ENCODE assay signal across 17 cellular contexts in genomic region chr7:21353388-21353780, GRCh38.
DNase-seq lines count a peak whose midpoint lies in the region; ATAC-seq and TF ChIP-seq lines count a peak whose summit lies in the region.
"Had no signal": no experiment of that assay in that cellular context is flagged by ENCODE, and none has a peak within 500 bp of the region (broad histone marks: within the 10 kb centered on the region; RNA-seq: fewer than 3 reads in every experiment).

No MANE protein-coding gene starts in this region.

- intact Hi-C loops in spleen (cut with DNase I; ENCODE audit: low total_unique reads) = no loop called here

- H2AFZ ChIP-seq in MM.1S (ENCODE audit: low read length) = no peak overlapping the region

- POLR2A ChIA-PET in activated naive CD8-positive, alpha-beta T cell treated with anti-CD3 and anti-CD28 coated beads, Interleukin-2, amount 10 ng/mL, durations not matched to agents 7 days and 5 days (lab: Charles Lee) = interaction anchor here (0.8 to 6.2 kb wide), 12 partner anchors 9 to 91 kb away, joined by 3 to 57 read pairs (median 4); partner anchors contain the start of gene SP4

- H3F3A ChIP-seq in MM.1S (ENCODE audit: insufficient read depth, low read length) = peaks cover 29% of the 10 kb centered on the region

- 60 to 74% (median 67%) methylated on average over 4 of the region's 4 CpGs for WGBS in spleen, 5 donors

- H3K9me3 ChIP-seq in MM.1S (replicated peaks; ENCODE audit: insufficient read depth, low read length) = no peaks in the 10 kb centered on the region
- H3K9me3 ChIP-seq in spleen = no peaks in the 10 kb centered on the region
- H3K9me3 ChIP-seq: Caco-2, left lung, uterus had no signal

- TF ChIP-seq POLR2A in spleen (IDR thresholded peaks at IDR 0.05) = no peak

- no peak overlapping the region for H3K9ac ChIP-seq in MM.1S (ENCODE audit: low read length)

- TF ChIP-seq CTCF in MM.1S (IDR thresholded peaks at IDR 0.05; ENCODE audit: low read length) = no peak
- no peak for TF ChIP-seq CTCF in spleen (IDR thresholded peaks at IDR 0.05 in 8 of 11, conservative IDR thresholded peaks at IDR 0.05 in 3 of 11)
- no peak for TF ChIP-seq CTCF in foreskin fibroblast (IDR thresholded peaks at IDR 0.05; ENCODE audit: low read depth, low read length)

- DNase-seq in activated T-cell treated with anti-CD3 and anti-CD28 coated beads, Interleukin-2, amount 50 U/mL, for 4 hours = no peak
- DNase-seq in activated T-cell treated with anti-CD3 and anti-CD28 coated beads for 4 hours (no peak), MM.1S (no peak), spleen (no peak), T-helper 9 cell (no peak), foreskin fibroblast (no peak)
- DNase-seq in activated naive CD8-positive, alpha-beta T cell treated with anti-CD3 and anti-CD28 coated beads, Interleukin-2, amount 10 ng/mL, durations not matched to agents 7 days and 5 days = no peak
- DNase-seq in stimulated activated CD4-positive, alpha-beta T cell treated with anti-CD3 and anti-CD28 coated beads, Interleukin-2, amount 100 ng/mL, for 48 hours = no peak
- DNase-seq: activated CD4-positive, CD25-positive, alpha-beta regulatory T cell; anterior cingulate cortex; Caco-2; foreskin melanocyte; left lung; NCI-H1694; uterus had no signal

- ATAC-seq in activated T-cell treated with anti-CD3 and anti-CD28 coated beads, Interleukin-2, amount 50 U/mL, for 4 hours = no peak
- no peak for ATAC-seq in activated naive CD8-positive, alpha-beta T cell treated with anti-CD3 and anti-CD28 coated beads, Interleukin-2, amount 10 ng/mL, durations not matched to agents 7 days and 5 days (ENCODE audit: low read depth)
- ATAC-seq: HCT116, Right ventricle myocardium inferior had no signal

- H3K9me3 Mint-ChIP-seq in activated T-cell treated with anti-CD3 and anti-CD28 coated beads, Interleukin-2, amount 50 U/mL, for 4 hours = no peaks in the 10 kb centered on the region
- H3K9me3 Mint-ChIP-seq in activated naive CD8-positive, alpha-beta T cell treated with anti-CD3 and anti-CD28 coated beads, Interleukin-2, amount 10 ng/mL, durations not matched to agents 7 days and 5 days = peaks cover 5% of the 10 kb centered on the region

- H3K4me3 Mint-ChIP-seq in activated T-cell treated with anti-CD3 and anti-CD28 coated beads, Interleukin-2, amount 50 U/mL, for 4 hours = peak overlapping the region; percentile 44
- peak overlapping the region; percentile 76 for H3K4me3 Mint-ChIP-seq in activated naive CD8-positive, alpha-beta T cell treated with anti-CD3 and anti-CD28 coated beads, Interleukin-2, amount 10 ng/mL, durations not matched to agents 7 days and 5 days

- peak overlapping the region; percentile 57; the same call in 1 of the 2 replicates for H3K27ac ChIP-seq in MM.1S (ENCODE audit: low read length)
- H3K27ac ChIP-seq in spleen = peak overlapping the region in 6 of 8 donors; percentile 58 to 85 (median 79)
- H3K27ac ChIP-seq: uterus had no signal

- no peaks in the 10 kb centered on the region for H3K27me3 Mint-ChIP-seq in activated T-cell treated with anti-CD3 and anti-CD28 coated beads, Interleukin-2, amount 50 U/mL, for 4 hours (ENCODE audit: low read depth)
- no peaks in the 10 kb centered on the region for H3K27me3 Mint-ChIP-seq in activated naive CD8-positive, alpha-beta T cell treated with anti-CD3 and anti-CD28 coated beads, Interleukin-2, amount 10 ng/mL, durations not matched to agents 7 days and 5 days

- no peaks in the 10 kb centered on the region for H3K36me3 ChIP-seq in MM.1S (replicated peaks; ENCODE audit: insufficient read depth, low read length)
- no peaks in the 10 kb centered on the region for H3K36me3 ChIP-seq in spleen
- H3K36me3 ChIP-seq: left lung, uterus had no signal

- no peaks in the 10 kb centered on the region for H3K79me2 ChIP-seq in MM.1S (ENCODE audit: low read length)

- no peaks in the 10 kb centered on the region for H3K27me3 ChIP-seq in MM.1S (replicated peaks; ENCODE audit: insufficient read depth, low read length)
- H3K27me3 ChIP-seq in spleen (replicated peaks in 1 of 7) = no peaks in the 10 kb centered on the region
- H3K27me3 ChIP-seq: left lung, uterus had no signal

- H3K36me3 Mint-ChIP-seq in activated T-cell treated with anti-CD3 and anti-CD28 coated beads, Interleukin-2, amount 50 U/mL, for 4 hours (ENCODE audit: insufficient read depth) = no peaks in the 10 kb centered on the region
- H3K36me3 Mint-ChIP-seq in activated naive CD8-positive, alpha-beta T cell treated with anti-CD3 and anti-CD28 coated beads, Interleukin-2, amount 10 ng/mL, durations not matched to agents 7 days and 5 days = peaks cover 22% of the 10 kb centered on the region

- H3K4me1 Mint-ChIP-seq in activated T-cell treated with anti-CD3 and anti-CD28 coated beads, Interleukin-2, amount 50 U/mL, for 4 hours (ENCODE audit: low read depth) = peaks cover 57% of the 10 kb centered on the region
- peaks cover 55% of the 10 kb centered on the region for H3K4me1 Mint-ChIP-seq in activated naive CD8-positive, alpha-beta T cell treated with anti-CD3 and anti-CD28 coated beads, Interleukin-2, amount 10 ng/mL, durations not matched to agents 7 days and 5 days

- peak overlapping the region; percentile 78 for H3K4me2 ChIP-seq in MM.1S (ENCODE audit: low read depth, low read length)

- H3K4me1 ChIP-seq in MM.1S (ENCODE audit: low read length) = peaks cover 35% of the 10 kb centered on the region
- peaks cover 6 to 67% (median 48%) of the 10 kb centered on the region in 6 donors for H3K4me1 ChIP-seq in spleen
- H3K4me1 ChIP-seq: Caco-2, uterus had no signal

- H3K9me2 ChIP-seq in MM.1S (replicated peaks; ENCODE audit: insufficient read depth, low read length) = no peaks in the 10 kb centered on the region

- H4K20me1 ChIP-seq in MM.1S (ENCODE audit: insufficient read depth, low read length) = no peaks in the 10 kb centered on the region

- peak overlapping the region; percentile 96 for H3K27ac Mint-ChIP-seq in activated naive CD8-positive, alpha-beta T cell treated with anti-CD3 and anti-CD28 coated beads, Interleukin-2, amount 10 ng/mL, durations not matched to agents 7 days and 5 days

- H3K4me3 ChIP-seq in MM.1S (ENCODE audit: low read length) (peak overlapping the region; percentile 17; the same call in 1 of the 2 replicates), spleen (peak overlapping the region in 1 of 8 donors; percentile 49), foreskin fibroblast (ENCODE audit: low read depth in 1 of 2, low read length in 2 of 2) (no peak overlapping the region)
- H3K4me3 ChIP-seq: left lung, uterus had no signal
